In genomic region chr12:56431850-56432249, GRCh38 we compare ENCODE assay signal across 24 cellular contexts. TPM values are rescaled to one million over a fixed set of nuclear protein-coding genes. Genes with fewer than 3 reads are reported as not detected.
"Had no signal": no experiment of that assay in that cellular context is flagged by ENCODE, and none has a peak within 500 bp of the region (broad histone marks: within the 10 kb centered on the region; RNA-seq: fewer than 3 reads in every experiment).

No MANE protein-coding gene starts in this region.

- H3K9ac ChIP-seq: parathyroid adenoma had no signal

- H3K79me2 ChIP-seq: parathyroid adenoma had no signal

- H3K27ac ChIP-seq: esophagus squamous epithelium, hepatocyte, left ventricle myocardium inferior, neutrophil, parathyroid adenoma, skin epidermis, stomach, suprapubic skin, tibial nerve had no signal

- ATAC-seq: activated T-cell treated with anti-CD3 and anti-CD28 coated beads, Interleukin-2, amount 50 U/mL, for 4 hours; natural killer cell treated with Interleukin-12 subunit alpha and Interleukin-12 subunit beta and Interleukin-15 and Interleukin-18, amount 100 ng/mL, for 72 hours; right cardiac atrium; stimulated activated effector memory CD8-positive, alpha-beta T cell treated with anti-CD3 and anti-CD28 coated beads, Interleukin-12 subunit alpha, Interleukin-12 subunit beta, amount 100 ng/mL, for 72 hours; WTC11 had no signal

- H3K9me3 ChIP-seq: esophagus squamous epithelium, left ventricle myocardium inferior, stomach, suprapubic skin, tibial nerve had no signal

- DNase-seq: activated CD4-positive, alpha-beta T cell treated with anti-CD3 and anti-CD28 coated beads, Interleukin-2, amount 50 U/mL, for 4 hours; activated CD8-positive, alpha-beta memory T cell treated with anti-CD3 and anti-CD28 coated beads for 24 hours; activated CD8-positive, alpha-beta memory T cell treated with anti-CD3 and anti-CD28 coated beads, Interleukin-2, amount 50 U/mL, for 4 hours; activated naive CD4-positive, alpha-beta T cell treated with Interleukin-2 at 50 U/mL for 16 hours; activated naive CD8-positive, alpha-beta T cell treated with anti-CD3 and anti-CD28 coated beads for 36 hours; activated T-cell treated with anti-CD3 and anti-CD28 coated beads, Interleukin-2, amount 50 U/mL, for 4 hours; caudate nucleus; esophagus squamous epithelium; foreskin melanocyte; left ventricle myocardium inferior; midbrain; right cardiac atrium; stimulated activated CD4-positive, alpha-beta T cell treated with anti-CD3 and anti-CD28 coated beads, Interleukin-2, amount 100 ng/mL, for 24 hours; stomach; T-helper 1 cell had no signal

- H2AFZ ChIP-seq: hepatocyte, parathyroid adenoma had no signal

- H3K4me2 ChIP-seq: hepatocyte had no signal

- H3K4me3 ChIP-seq: esophagus squamous epithelium, hepatocyte, left ventricle myocardium inferior, skin epidermis, stomach, suprapubic skin, tibial nerve had no signal

- H3K4me1 ChIP-seq: esophagus squamous epithelium, left ventricle myocardium inferior, parathyroid adenoma, stomach, suprapubic skin, tibial nerve had no signal

- H3K27me3 ChIP-seq: esophagus squamous epithelium, hepatocyte, neutrophil, stomach, suprapubic skin, tibial nerve had no signal

RNA-seq across cellular contexts. Expression of gene MIP, which starts 22.6 kb away (rescaled TPM):
- total RNA-seq: activated naive CD8-positive, alpha-beta T cell treated with anti-CD3 and anti-CD28 coated beads for 36 hours; hepatocyte; left ventricle myocardium inferior; stomach; suprapubic skin; tibial nerve; WTC11 had no signal
- polyA plus RNA-seq: hepatocyte, stomach had no signal
